Comparison of ENCODE assay signal across 10 cellular contexts in genomic region chr1:3652538-3653285, GRCh38. TPM values are rescaled to one million over a fixed set of nuclear protein-coding genes. Genes with fewer than 3 reads are reported as not detected.
DNase-seq lines count a peak whose midpoint lies in the region; ATAC-seq and TF ChIP-seq lines count a peak whose summit lies in the region.
"Had no signal": no experiment of that assay in that cellular context is flagged by ENCODE, and none has a peak within 500 bp of the region (broad histone marks: within the 10 kb centered on the region; RNA-seq: fewer than 3 reads in every experiment).

No MANE protein-coding gene starts in this region.

- TF ChIP-seq CTCF in SU-DHL-6 (IDR thresholded peaks at IDR 0.05; ENCODE audit: insufficient read depth, low read length, poor library complexity, severe bottlenecking) (no peak), lower lobe of right lung (IDR thresholded peaks at IDR 0.05) (no peak)

- no peaks in the 10 kb centered on the region for H3K9me2 ChIP-seq in SU-DHL-6 (replicated peaks; ENCODE audit: insufficient read depth, low read length)

- TF ChIP-seq POLR2A in GM19099 (IDR thresholded peaks at IDR 0.05; ENCODE audit: extremely low read depth, insufficient read length, low read depth): peak; percentile 37

- ATAC-seq in lower lobe of right lung (peak in 1 of 2 donors; percentile 3), HG02588 (IDR thresholded peaks at IDR 0.05; ENCODE audit: unreplicated experiment) (no peak), HG02852 (IDR thresholded peaks at IDR 0.05; ENCODE audit: unreplicated experiment) (no peak)
- ATAC-seq: T-cell had no signal

- H3K4me2 ChIP-seq in SU-DHL-6 (ENCODE audit: low read depth, low read length, poor library complexity, severe bottlenecking): peak overlapping the region; percentile 43

- no peaks in the 10 kb centered on the region for H3K36me3 ChIP-seq in SU-DHL-6 (ENCODE audit: low read length)
- H3K36me3 ChIP-seq in lower lobe of right lung: peaks cover 3% of the 10 kb centered on the region

- DNase-seq in COLO668 (lab: John Stamatoyannopoulos, UW; ENCODE audit: unreplicated experiment) (peak; percentile 77), lower lobe of right lung (no peak), GOT3 (lab: John Stamatoyannopoulos, UW) (no peak)
- DNase-seq in activated naive CD4-positive, alpha-beta T cell (lab: John Stamatoyannopoulos, UW): no peak

- no peaks in the 10 kb centered on the region for H3K79me2 ChIP-seq in SU-DHL-6 (ENCODE audit: insufficient read depth, low read length)

- no peaks in the 10 kb centered on the region for H4K20me1 ChIP-seq in SU-DHL-6 (ENCODE audit: low read depth, low read length)

- H2AFZ ChIP-seq in SU-DHL-6 (ENCODE audit: low read depth, low read length, severe bottlenecking): no peak overlapping the region

- H3K27me3 ChIP-seq in SU-DHL-6 (ENCODE audit: low read length) (no peaks in the 10 kb centered on the region), lower lobe of right lung (ENCODE audit: low read depth) (peaks cover 61% of the 10 kb centered on the region)

- peaks cover 4% of the 10 kb centered on the region; the same call in 1 of the 2 replicates for H3F3A ChIP-seq in SU-DHL-6 (ENCODE audit: insufficient read depth)

- H3K9ac ChIP-seq in SU-DHL-6 (ENCODE audit: low read length): peak overlapping the region; percentile 49

- H3K27ac ChIP-seq in SU-DHL-6 (ENCODE audit: low read depth, low read length) (no peak overlapping the region), lower lobe of right lung (no peak overlapping the region)

- intact Hi-C loops in lower lobe of right lung (cut with DNase I): no loop called here

- H3K9me3 ChIP-seq in SU-DHL-6 (ENCODE audit: insufficient read depth, low read length) (no peaks in the 10 kb centered on the region), lower lobe of right lung (no peaks in the 10 kb centered on the region)

- H3K4me3 ChIP-seq in SU-DHL-6 (ENCODE audit: insufficient read depth, low read length, poor library complexity, severe bottlenecking) (peak overlapping the region; percentile 42), lower lobe of right lung (peak overlapping the region; percentile 87)

- peaks cover 40% of the 10 kb centered on the region for H3K4me1 ChIP-seq in lower lobe of right lung

RNA-seq across cellular contexts. Expression of gene TP73, which starts 0.4 kb away (rescaled TPM):
- 3.6 TPM for total RNA-seq in lower lobe of right lung
- total RNA-seq: fibroblast of lung had no signal

RNA-seq across cellular contexts. Expression of gene WRAP73, which starts 2.8 kb away (rescaled TPM):
- total RNA-seq in lower lobe of right lung: 22.5 TPM

RNA-seq across cellular contexts. Expression of gene TPRG1L, which starts 27.9 kb away (rescaled TPM):
- total RNA-seq in lower lobe of right lung: 46.1 TPM

RNA-seq across cellular contexts. Expression of gene MEGF6, which starts 41.4 kb away (rescaled TPM):
- 57.1 TPM for total RNA-seq in lower lobe of right lung
